20 cellular contexts compared by ENCODE assay signal in genomic region chrX:97230948-97231347, GRCh38.
A peak's percentile ranks its signal among the peaks of the same experiment; 100 is the strongest.
DNase-seq lines count a peak whose midpoint lies in the region; ATAC-seq, FAIRE-seq and TF ChIP-seq lines count a peak whose summit lies in the region.
"Had no signal": no experiment of that assay in that cellular context is flagged by ENCODE, and none has a peak within 500 bp of the region (broad histone marks: within the 10 kb centered on the region; RNA-seq: fewer than 3 reads in every experiment).

No MANE protein-coding gene starts in this region.

- H4K8ac ChIP-seq in H1 (ENCODE audit: extremely low read depth, insufficient read depth, low read length) = no peak overlapping the region

- no peaks in the 10 kb centered on the region for H3K36me3 Mint-ChIP-seq in astrocyte (ENCODE audit: low read depth, unreplicated experiment)
- H3K36me3 Mint-ChIP-seq: CD4-positive, CD25-positive, alpha-beta regulatory T cell; CD8-positive, alpha-beta T cell had no signal

- ATAC-seq in GM18517 (IDR thresholded peaks at IDR 0.05; ENCODE audit: unreplicated experiment) = no peak
- no peak for ATAC-seq in HG03039 (IDR thresholded peaks at IDR 0.05; ENCODE audit: unreplicated experiment)
- ATAC-seq: CD8-positive, alpha-beta T cell; GM23338 had no signal

- H3K79me2 ChIP-seq in astrocyte (ENCODE audit: insufficient read depth, low read length) (no peaks in the 10 kb centered on the region), H1 (ENCODE audit: control insufficient read depth in 1 of 2, insufficient read depth in 2 of 2, low read length in 2 of 2) (no peaks in the 10 kb centered on the region)

- no peak for TF ChIP-seq EP300 in H1 (IDR thresholded peaks at IDR 0.05; ENCODE audit: borderline replicate concordance in 1 of 2, low read depth in 2 of 2, low read length in 2 of 2)

- H3K4ac ChIP-seq in H1 (replicated peaks; ENCODE audit: insufficient read length, low read depth, low read length) = no peak overlapping the region

- no peak overlapping the region for H2BK120ac ChIP-seq in H1 (replicated peaks; ENCODE audit: low read depth, low read length)

- no peak for TF ChIP-seq RAD21 in H1 (IDR thresholded peaks at IDR 0.05 in 1 of 2, conservative IDR thresholded peaks at IDR 0.05 in 1 of 2; ENCODE audit: low read depth in 2 of 2, low read length in 2 of 2)

- H2BK20ac ChIP-seq in H1 (ENCODE audit: low read length) = no peak overlapping the region

- H3K4me1 ChIP-seq in astrocyte (ENCODE audit: insufficient read depth, low read length) (no peaks in the 10 kb centered on the region), H1 (replicated peaks in 1 of 4; ENCODE audit: control insufficient read depth in 3 of 4, insufficient read depth in 4 of 4, low read length in 3 of 4) (no peaks in the 10 kb centered on the region)
- H3K4me1 ChIP-seq: BLaER1, Caco-2 had no signal

- no peak overlapping the region for H4K91ac ChIP-seq in H1 (replicated peaks; ENCODE audit: insufficient read length, low read length)

- FAIRE-seq in GM19239 (lab: Jason Lieb, UNC) (peak; percentile 54), astrocyte (lab: Jason Lieb, UNC) (peak; percentile 76), H1 (lab: Jason Lieb, UNC) (no peak)
- FAIRE-seq: G401.6, GM12892, H54 had no signal

- CTCF ChIA-PET in H1 (lab: Charles Lee; ENCODE audit: partially characterized antibody) = no interaction called here

- H2BK12ac ChIP-seq in H1 (ENCODE audit: low read depth, low read length) = no peak overlapping the region

- H3K27me3 ChIP-seq in astrocyte (ENCODE audit: insufficient read depth, low read length) = no peaks in the 10 kb centered on the region
- H3K27me3 ChIP-seq in H1 (replicated peaks in 1 of 4; ENCODE audit: control insufficient read depth in 3 of 4, extremely low read depth in 1 of 4, insufficient read depth in 3 of 4, low read length in 3 of 4) = no peaks in the 10 kb centered on the region

- H3K79me1 ChIP-seq in H1 (ENCODE audit: low read depth, low read length) = no peaks in the 10 kb centered on the region

- no peak overlapping the region for H3K4me2 ChIP-seq in astrocyte (ENCODE audit: low read length)
- H3K4me2 ChIP-seq in H1 (ENCODE audit: insufficient read depth in 1 of 2, low read depth in 2 of 2, low read length in 2 of 2) = no peak overlapping the region
- H3K4me2 ChIP-seq: BLaER1, GM23338 had no signal

- WGBS in H1 (ENCODE audit: extremely low coverage in 1 of 2, insufficient coverage in 1 of 2, insufficient read length in 1 of 2, insufficient replicate concordance in 2 of 2, low coverage in 1 of 2, low lambda C conversion rate in 2 of 2, missing lambda C conversion rate in 1 of 2), 2 experiments = 85% methylated on average over 3 of the region's 3 CpGs; no CpG with 5 or more reads in 1 of the 2 experiments

- no peaks in the 10 kb centered on the region for H3K23me2 ChIP-seq in H1 (ENCODE audit: low read depth, low read length)

- no peak for TF ChIP-seq POLR2A in H1 (IDR thresholded peaks at IDR 0.05; ENCODE audit: control extremely low read depth in 1 of 2, low read depth in 2 of 2, low read length in 2 of 2)

- H3K9ac ChIP-seq in astrocyte (ENCODE audit: low read length) (no peak overlapping the region), H1 (replicated peaks in 1 of 4; ENCODE audit: extremely low read depth in 1 of 4, low read depth in 3 of 4, low read length in 3 of 4) (no peak overlapping the region)
- H3K9ac ChIP-seq: BLaER1 had no signal

- H3K9me3 Mint-ChIP-seq in astrocyte (ENCODE audit: unreplicated experiment) = peaks cover 2% of the 10 kb centered on the region
- H3K9me3 Mint-ChIP-seq: CD8-positive, alpha-beta T cell; GM23338; HFFc6 had no signal

- TF ChIP-seq CTCF in astrocyte (IDR thresholded peaks at IDR 0.05; ENCODE audit: insufficient read depth, low read depth, low read length) (no peak), H1 (IDR thresholded peaks at IDR 0.05; ENCODE audit: control extremely low read depth in 1 of 3, insufficient read depth in 1 of 3, low read depth in 1 of 3, low read length in 3 of 3) (no peak)

- H3K14ac ChIP-seq in H1 (ENCODE audit: insufficient read length) = no peak overlapping the region

- no peaks in the 10 kb centered on the region for H3K36me3 ChIP-seq in astrocyte (ENCODE audit: insufficient read depth, low read length)
- H3K36me3 ChIP-seq in H1 (ENCODE audit: control insufficient read depth in 2 of 4, insufficient read depth in 4 of 4, low read length in 3 of 4) = no peaks in the 10 kb centered on the region
- H3K36me3 ChIP-seq: BLaER1, HAP-1 had no signal

- H3K4me1 Mint-ChIP-seq in astrocyte (ENCODE audit: low read depth, unreplicated experiment) = peaks cover 2% of the 10 kb centered on the region
- H3K4me1 Mint-ChIP-seq: GM23338 had no signal

- H3K56ac ChIP-seq in H1 (replicated peaks; ENCODE audit: insufficient read length, low read depth, low read length) = no peak overlapping the region

- no peak overlapping the region for H4K5ac ChIP-seq in H1 (ENCODE audit: insufficient read length, low read depth, low read length)

- H3K18ac ChIP-seq in H1 (ENCODE audit: extremely low read depth, low read length) = no peak overlapping the region

- H2BK5ac ChIP-seq in H1 (ENCODE audit: low read depth, low read length) = no peak overlapping the region

- no peak overlapping the region for H2AFZ ChIP-seq in astrocyte (ENCODE audit: low read depth, low read length)
- no peak overlapping the region for H2AFZ ChIP-seq in H1 (ENCODE audit: low read length)
- H2AFZ ChIP-seq: GM23338 had no signal

- H3K27ac ChIP-seq in astrocyte (ENCODE audit: low read depth, low read length) = no peak overlapping the region
- no peak overlapping the region for H3K27ac ChIP-seq in H1 (ENCODE audit: low read depth, low read length)
- H3K27ac ChIP-seq: BLaER1, C4-2B had no signal

- no peak overlapping the region for H3K4me3 ChIP-seq in astrocyte (ENCODE audit: insufficient read depth, low read depth, low read length)
- no peak overlapping the region for H3K4me3 ChIP-seq in H1 (ENCODE audit: extremely low read depth in 1 of 4, insufficient read depth in 2 of 4, low read depth in 3 of 4, low read length in 4 of 4)
- H3K4me3 ChIP-seq: BLaER1, GM23338, HAP-1 had no signal

- no peak overlapping the region for H2AK5ac ChIP-seq in H1 (ENCODE audit: low read depth, low read length)

- H3K23ac ChIP-seq in H1 (ENCODE audit: insufficient read length) = no peak overlapping the region

- H2BK15ac ChIP-seq in H1 (ENCODE audit: low read length) = no peak overlapping the region

- H3K4me3 Mint-ChIP-seq in astrocyte (ENCODE audit: unreplicated experiment) = no peak overlapping the region
- H3K4me3 Mint-ChIP-seq: B cell; CD4-positive, CD25-positive, alpha-beta regulatory T cell; CD8-positive, alpha-beta T cell; GM23338; HFFc6 had no signal

- H3K9me3 ChIP-seq in astrocyte (ENCODE audit: insufficient read depth, low read depth, low read length) (no peaks in the 10 kb centered on the region), H1 (ENCODE audit: insufficient read depth in 2 of 2, low read depth in 1 of 2, low read length in 1 of 2) (no peaks in the 10 kb centered on the region)
- H3K9me3 ChIP-seq: BLaER1, Caco-2, HAP-1 had no signal

- DNase-seq in GM19239 (ENCODE audit: insufficient read length, low spot score) (no peak), astrocyte (ENCODE audit: low read depth) (no peak), H1 (ENCODE audit: low read depth in 1 of 2, low spot score in 2 of 2) (no peak), NOMO-1 treated with DMSO at 0.1 percent for 48 hours (lab: John Stamatoyannopoulos, UW; ENCODE audit: unreplicated experiment) (no peak)
- DNase-seq: Caco-2; CD4-positive, CD25-positive, alpha-beta regulatory T cell; CD8-positive, alpha-beta T cell; DMS153; DND-41; HFFc6 had no signal

- POLR2A ChIA-PET in H1 (lab: Charles Lee; ENCODE audit: partially characterized antibody) = no interaction called here

- no peak overlapping the region for H3K27ac Mint-ChIP-seq in astrocyte (ENCODE audit: unreplicated experiment)
- H3K27ac Mint-ChIP-seq: B cell; CD4-positive, CD25-positive, alpha-beta regulatory T cell; CD8-positive, alpha-beta T cell; GM23338; HFFc6 had no signal

- no peaks in the 10 kb centered on the region for H3K27me3 Mint-ChIP-seq in astrocyte (ENCODE audit: low read depth, unreplicated experiment)
- H3K27me3 Mint-ChIP-seq: B cell; CD4-positive, CD25-positive, alpha-beta regulatory T cell had no signal

- H4K20me1 ChIP-seq in astrocyte (ENCODE audit: insufficient read depth, low read length) (no peaks in the 10 kb centered on the region), H1 (replicated peaks in 1 of 2; ENCODE audit: control insufficient read depth in 1 of 2, insufficient read depth in 2 of 2, low read length in 2 of 2) (no peaks in the 10 kb centered on the region)
- H4K20me1 ChIP-seq: BLaER1 had no signal

TF ChIP-seq in H1, 55 proteins besides CTCF, POLR2A, EP300 and RAD21:
- TF ChIP-seq MAFK (IDR thresholded peaks at IDR 0.05; ENCODE audit: low read depth, low read length) (peak; percentile 57; the same call in 1 of the 2 replicates), ASH2L (IDR thresholded peaks at IDR 0.05; ENCODE audit: low read length) (no peak)
TF ChIP-seq in H1: peak in this region for 1.
